ENCODE assay signal across 17 cellular contexts in genomic region chr6:85006362-85006761, GRCh38.
DNase-seq lines count a peak whose midpoint lies in the region; TF ChIP-seq lines count a peak whose summit lies in the region.
"Had no signal": no experiment of that assay in that cellular context is flagged by ENCODE, and none has a peak within 500 bp of the region (broad histone marks: within the 10 kb centered on the region; RNA-seq: fewer than 3 reads in every experiment).

No MANE protein-coding gene starts in this region.

- H2AK5ac ChIP-seq in H9 (ENCODE audit: insufficient read length, low read length), result no peak overlapping the region

- H2AFZ ChIP-seq in H9 (ENCODE audit: low read length), result no peak overlapping the region

- peak overlapping the region; percentile 79 to 98 (median 96); a peak in 6 of 7 replicates for H3K27ac Mint-ChIP-seq in H9
- no peak overlapping the region for H3K27ac Mint-ChIP-seq in activated T-cell treated with anti-CD3 and anti-CD28 coated beads, Interleukin-2, amount 50 U/mL, for 24 hours

- intact Hi-C loops in prostate gland (cut with DNase I), result no loop called here

- H3K27me3 ChIP-seq in H9 (ENCODE audit: insufficient read depth, low read length) (no peaks in the 10 kb centered on the region), prostate gland (replicated peaks; ENCODE audit: insufficient read depth) (no peaks in the 10 kb centered on the region)
- H3K27me3 ChIP-seq: SJCRH30 had no signal

- H3K56ac ChIP-seq in H9 (ENCODE audit: insufficient read length, low read depth, low read length), result no peak overlapping the region

- peaks cover 41 to 47% of the 10 kb centered on the region in 2 experiments for H3K4me1 Mint-ChIP-seq in H9
- H3K4me1 Mint-ChIP-seq in activated T-cell treated with anti-CD3 and anti-CD28 coated beads, Interleukin-2, amount 50 U/mL, for 24 hours (ENCODE audit: low read depth), result no peaks in the 10 kb centered on the region

- H4K20me1 ChIP-seq in H9 (ENCODE audit: control insufficient read depth, insufficient read depth, insufficient read length), result no peaks in the 10 kb centered on the region

- H3K27ac ChIP-seq in H9 (ENCODE audit: insufficient read length, low read depth, low read length) (peak overlapping the region; percentile 55), mesodermal cell (ENCODE audit: low read depth, low read length, severe bottlenecking) (peak overlapping the region; percentile 6), prostate gland (no peak overlapping the region)
- H3K27ac ChIP-seq: RWPE1, SJCRH30 had no signal

- H3K4me1 ChIP-seq in H9 (ENCODE audit: insufficient read depth, low read length), result peaks cover 10% of the 10 kb centered on the region
- H3K4me1 ChIP-seq in mesodermal cell (ENCODE audit: control insufficient read depth, insufficient read depth, low read length, poor library complexity, severe bottlenecking), result no peaks in the 10 kb centered on the region
- no peaks in the 10 kb centered on the region for H3K4me1 ChIP-seq in prostate gland (replicated peaks)
- H3K4me1 ChIP-seq: SJCRH30 had no signal

- H3T11ph ChIP-seq in H9 (ENCODE audit: low read length), result no peak overlapping the region

- peaks cover 3 to 5% of the 10 kb centered on the region in 2 experiments; a peak in 1 of 5 replicates for H3K9me3 Mint-ChIP-seq in H9
- H3K9me3 Mint-ChIP-seq in activated T-cell treated with anti-CD3 and anti-CD28 coated beads, Interleukin-2, amount 50 U/mL, for 24 hours, result no peaks in the 10 kb centered on the region

- peak overlapping the region; percentile 16 to 61; a peak in 4 of 5 replicates for H3K4me3 Mint-ChIP-seq in H9
- no peak overlapping the region for H3K4me3 Mint-ChIP-seq in activated T-cell treated with anti-CD3 and anti-CD28 coated beads, Interleukin-2, amount 50 U/mL, for 24 hours

- H3K36me3 ChIP-seq in mesodermal cell (ENCODE audit: control insufficient read depth, insufficient read depth, low read length) (no peaks in the 10 kb centered on the region), prostate gland (no peaks in the 10 kb centered on the region)
- H3K36me3 ChIP-seq: SJCRH30 had no signal

- no peak overlapping the region for H3K14ac ChIP-seq in H9 (ENCODE audit: insufficient read depth, low read length)

- no peak overlapping the region for H3K18ac ChIP-seq in H9 (ENCODE audit: insufficient read length, low read depth, low read length)

- in situ Hi-C loops in astrocyte of the spinal cord (cut with HindIII; ENCODE audit: low sequenced_read_pairs), result no loop called here

- no peaks in the 10 kb centered on the region; the same call in 1 of the 2 replicates for H3K27me3 Mint-ChIP-seq in H9 (ENCODE audit: low read depth)
- no peaks in the 10 kb centered on the region for H3K27me3 Mint-ChIP-seq in activated T-cell treated with anti-CD3 and anti-CD28 coated beads, Interleukin-2, amount 50 U/mL, for 24 hours

- no peak overlapping the region for H3K9ac ChIP-seq in H9 (ENCODE audit: extremely low read depth, insufficient read length, low read length)

- peaks cover 6 to 9% (median 6%) of the 10 kb centered on the region in 3 experiments; a peak in 4 of 7 replicates for H3K36me3 Mint-ChIP-seq in H9 (ENCODE audit: insufficient read depth in 1 of 3, low read depth in 3 of 3)
- no peaks in the 10 kb centered on the region for H3K36me3 Mint-ChIP-seq in activated T-cell treated with anti-CD3 and anti-CD28 coated beads, Interleukin-2, amount 50 U/mL, for 24 hours (ENCODE audit: low read depth)

- no peaks in the 10 kb centered on the region for H3K23me2 ChIP-seq in H9 (ENCODE audit: insufficient read length, low read depth, low read length, poor library complexity, severe bottlenecking)

- no peak overlapping the region for H2BK120ac ChIP-seq in H9 (ENCODE audit: low read depth, low read length, poor library complexity, severe bottlenecking)

- no peaks in the 10 kb centered on the region for H3K79me1 ChIP-seq in H9 (ENCODE audit: insufficient read depth, low read depth, low read length, poor library complexity, severe bottlenecking)

- no peak for TF ChIP-seq POLR2A in prostate gland (IDR thresholded peaks at IDR 0.05)

- H4K91ac ChIP-seq in H9 (ENCODE audit: insufficient read length, low read depth, low read length), result no peak overlapping the region

- H3K79me2 ChIP-seq in H9 (ENCODE audit: insufficient read depth, low read length), result no peaks in the 10 kb centered on the region

- no peak for TF ChIP-seq CTCF in H9 (conservative IDR thresholded peaks at IDR 0.05)
- no peak for TF ChIP-seq CTCF in astrocyte of the spinal cord (IDR thresholded peaks at IDR 0.05; ENCODE audit: low read depth, low read length)
- TF ChIP-seq CTCF in prostate gland (IDR thresholded peaks at IDR 0.05), result no peak

- no peak overlapping the region for H4K8ac ChIP-seq in H9 (replicated peaks; ENCODE audit: insufficient read length, low read depth, low read length)

- peak overlapping the region; percentile 4 for H3K4me2 ChIP-seq in H9 (ENCODE audit: insufficient read depth, insufficient read length, low read length)

- H2BK12ac ChIP-seq in H9 (ENCODE audit: insufficient read length, low read depth, low read length), result no peak overlapping the region

- no peaks in the 10 kb centered on the region for H3K9me3 ChIP-seq in H9 (ENCODE audit: control insufficient read depth, low read depth, low read length)
- no peaks in the 10 kb centered on the region for H3K9me3 ChIP-seq in mesodermal cell (ENCODE audit: control insufficient read depth, low read length)
- no peaks in the 10 kb centered on the region for H3K9me3 ChIP-seq in prostate gland
- H3K9me3 ChIP-seq: SJCRH30 had no signal

- H4K5ac ChIP-seq in H9 (ENCODE audit: insufficient read length, low read depth, low read length), result no peak overlapping the region

- peak overlapping the region; percentile 86 for H2BK20ac ChIP-seq in H9 (ENCODE audit: low read depth, low read length, poor library complexity, severe bottlenecking)

- no peak overlapping the region for H3K4ac ChIP-seq in H9 (ENCODE audit: low read depth, low read length)

- no peak overlapping the region for H2BK5ac ChIP-seq in H9 (ENCODE audit: insufficient read length, low read length)

- DNase-seq in H9 (no peak), astrocyte of the spinal cord (ENCODE audit: low read depth, low spot score) (peak; percentile 15), fibroblast of the conjunctiva (ENCODE audit: low read depth) (peak; percentile 41), prostate gland (ENCODE audit: low spot score) (no peak), NCI-H748 (lab: John Stamatoyannopoulos, UW; ENCODE audit: unreplicated experiment) (no peak)
- DNase-seq in activated T-cell treated with anti-CD3 and anti-CD28 coated beads, Interleukin-2, amount 50 U/mL, for 24 hours, result no peak
- no peak for DNase-seq in effector CD4-positive, alpha-beta T cell
- DNase-seq: DMS79, IMR-90, Kasumi-1, NCI-H1436, NCI-H2081 treated with DMSO at 0.1 percent for 48 hours, NCI-H524 treated with DMSO at 0.1 percent for 48 hours, SJCRH30 had no signal

- H3K4me3 ChIP-seq in astrocyte of the spinal cord (ENCODE audit: low read depth, low read length), result no peak overlapping the region
- no peak overlapping the region for H3K4me3 ChIP-seq in mesodermal cell (ENCODE audit: extremely low read depth, insufficient read depth, low read length, poor library complexity, severe bottlenecking)
- no peak overlapping the region for H3K4me3 ChIP-seq in prostate gland
- H3K4me3 ChIP-seq: GM12878, SJCRH30 had no signal

- H2BK15ac ChIP-seq in H9 (ENCODE audit: low read depth, low read length), result no peak overlapping the region

- H3K23ac ChIP-seq in H9 (ENCODE audit: insufficient read length, low read depth, low read length), result no peak overlapping the region

Comparison
In these comparisons a context has a peak if more than half of its experiments do, and no peak if none do; other contexts are left out.
1. DNase-seq: peak in astrocyte of the spinal cord (single experiment) and fibroblast of the conjunctiva (single experiment); none in H9 (single experiment), prostate gland (single experiment), NCI-H748 (single experiment), activated T-cell treated with anti-CD3 and anti-CD28 coated beads, Interleukin-2, amount 50 U/mL, for 24 hours (single experiment) and effector CD4-positive, alpha-beta T cell (single experiment).
2. H3K27ac ChIP-seq: peak in H9 (single experiment) and mesodermal cell (single experiment); none in prostate gland (0 of 2).